In genomic region chrX:148893395-148893794, GRCh38 we compare ENCODE assay signal across 6 cellular contexts.
"Had no signal": no experiment of that assay in that cellular context is flagged by ENCODE, and none has a peak within 500 bp of the region (broad histone marks: within the 10 kb centered on the region; RNA-seq: fewer than 3 reads in every experiment).

No MANE protein-coding gene starts in this region.

- H3K4me2 ChIP-seq: KMS-11 had no signal

- ATAC-seq: K562 had no signal

- DNase-seq: KBM-7, KG1 had no signal

- H3K4me3 ChIP-seq: K562 had no signal

- FAIRE-seq: HTR-8/SVneo, K562 had no signal

- H3K27ac ChIP-seq: HL-60, KMS-11 had no signal

- H3K9ac ChIP-seq: KMS-11 had no signal
